ENCODE assay signal across 10 cellular contexts in the genomic region with DNA sequence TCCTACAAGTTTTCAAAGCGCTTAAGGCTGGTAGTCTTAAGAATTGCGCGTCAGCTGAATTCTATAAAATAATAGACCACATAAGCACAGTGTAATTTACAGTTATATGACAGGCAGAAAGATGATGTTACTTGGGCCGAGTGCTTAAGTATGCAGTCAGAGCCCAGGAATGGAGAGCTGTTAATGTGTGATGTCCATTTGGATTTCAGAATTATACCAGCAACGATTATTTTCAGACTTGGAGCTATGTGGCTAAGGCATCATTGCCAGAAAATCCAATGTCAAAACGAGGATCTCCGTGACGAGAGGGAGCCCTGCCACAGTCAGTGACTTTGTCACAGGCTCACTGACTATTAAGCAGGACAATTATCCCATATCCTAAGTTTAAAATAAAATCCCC. TPM values are rescaled to one million over a fixed set of nuclear protein-coding genes. Genes with fewer than 3 reads are reported as not detected.
DNase-seq lines count a peak whose midpoint lies in the region; ATAC-seq, FAIRE-seq and TF ChIP-seq lines count a peak whose summit lies in the region.
"Had no signal": no experiment of that assay in that cellular context is flagged by ENCODE, and none has a peak within 500 bp of the region (broad histone marks: within the 10 kb centered on the region; RNA-seq: fewer than 3 reads in every experiment).

No MANE protein-coding gene starts in this region.

- no peak for TF ChIP-seq EP300 in GM12878 (IDR thresholded peaks at IDR 0.05; ENCODE audit: borderline replicate concordance in 1 of 2, control insufficient read depth in 1 of 2, low read depth in 2 of 2, low read length in 2 of 2)

- RAD21 ChIA-PET in GM12878 (lab: Charles Lee; ENCODE audit: unreplicated experiment), result interaction anchor here (1.0 to 6.2 kb wide), 2 partner anchors 9 to 19 kb away, joined by 3 to 58 read pairs; no protein-coding TSS in a partner anchor

- H3K4me1 ChIP-seq in GM12878 (ENCODE audit: control insufficient read depth, insufficient read depth, low read length), result peaks cover 5% of the 10 kb centered on the region
- peaks cover 57% of the 10 kb centered on the region for H3K4me1 ChIP-seq in lower lobe of right lung

- H3K27me3 ChIP-seq in GM12878 (replicated peaks in 1 of 2; ENCODE audit: control insufficient read depth in 2 of 2, insufficient read depth in 2 of 2, low read length in 1 of 2), result no peaks in the 10 kb centered on the region
- H3K27me3 ChIP-seq in lower lobe of right lung (ENCODE audit: low read depth), result no peaks in the 10 kb centered on the region

- SMC1A ChIA-PET in GM12878 (lab: Charles Lee; ENCODE audit: uncharacterized antibody, unreplicated experiment), result interaction anchor here (1.1 to 5.0 kb wide), 4 partner anchors 9 to 172 kb away, joined by 3 to 52 read pairs (median 4); no protein-coding TSS in a partner anchor

- H3K36me3 Mint-ChIP-seq in activated CD4-positive, alpha-beta T cell treated with anti-CD3 and anti-CD28 coated beads, Interleukin-2, amount 10 ng/mL, durations not matched to agents 7 days and 5 days (ENCODE audit: low read depth), result peaks cover 58% of the 10 kb centered on the region
- no peaks in the 10 kb centered on the region for H3K36me3 Mint-ChIP-seq in activated CD8-positive, alpha-beta T cell treated with anti-CD3 and anti-CD28 coated beads for 36 hours (ENCODE audit: low read depth)

- TF ChIP-seq RAD21 in GM12878 (IDR thresholded peaks at IDR 0.05; ENCODE audit: insufficient read depth, low read depth, low read length), result no peak

- H3K27ac ChIP-seq in GM12878 (ENCODE audit: control insufficient read depth, insufficient read depth) (no peak overlapping the region), lower lobe of right lung (peak overlapping the region; percentile 100), temporal lobe (ENCODE audit: low read depth, low read length) (peak overlapping the region; percentile 13)

- no peak overlapping the region for H3K27ac Mint-ChIP-seq in activated CD4-positive, alpha-beta T cell treated with anti-CD3 and anti-CD28 coated beads, Interleukin-2, amount 10 ng/mL, durations not matched to agents 7 days and 5 days
- no peak overlapping the region for H3K27ac Mint-ChIP-seq in activated CD8-positive, alpha-beta T cell treated with anti-CD3 and anti-CD28 coated beads for 36 hours

- no peak for FAIRE-seq in GM12878 (lab: Jason Lieb, UNC)

- no peaks in the 10 kb centered on the region for H3K9me3 Mint-ChIP-seq in activated CD4-positive, alpha-beta T cell treated with anti-CD3 and anti-CD28 coated beads, Interleukin-2, amount 10 ng/mL, durations not matched to agents 7 days and 5 days
- H3K9me3 Mint-ChIP-seq in activated CD8-positive, alpha-beta T cell treated with anti-CD3 and anti-CD28 coated beads for 36 hours, result no peaks in the 10 kb centered on the region

- no TSS peak for BruUV-seq in GM12878 (replicated peaks; lab: Mats Ljungman, UMichigan)

- CTCF ChIA-PET in activated CD4-positive, alpha-beta T cell treated with anti-CD3 and anti-CD28 coated beads, Interleukin-2, amount 10 ng/mL, durations not matched to agents 7 days and 5 days (lab: Charles Lee), result no interaction called here
- CTCF ChIA-PET in GM12878 (lab: Yijun Ruan, JAX), result interaction anchor here (4.8 kb wide), 1 partner anchor 20 kb away, joined by 25 read pairs; no protein-coding TSS in a partner anchor
- CTCF ChIA-PET in activated CD8-positive, alpha-beta T cell treated with anti-CD3 and anti-CD28 coated beads for 36 hours (lab: Charles Lee), result interaction anchor here (1.1 to 1.7 kb wide), 3 partner anchors 19 to 39 kb away, joined by 3 to 6 read pairs (median 5); no protein-coding TSS in a partner anchor

- no peak for DNase-seq in activated CD4-positive, alpha-beta T cell treated with anti-CD3 and anti-CD28 coated beads, Interleukin-2, amount 10 ng/mL, durations not matched to agents 7 days and 5 days
- no peak for DNase-seq in activated CD4-positive, alpha-beta T cell treated with anti-CD3 and anti-CD28 coated beads for 1 hour
- DNase-seq in GM12878 (ENCODE audit: low read depth, low spot score) (no peak), lower lobe of right lung (no peak), SHP77 treated with DMSO at 0.1 percent for 48 hours (lab: John Stamatoyannopoulos, UW) (no peak), left lobe of liver (ENCODE audit: low spot score) (no peak)
- DNase-seq in activated CD8-positive, alpha-beta T cell treated with anti-CD3 and anti-CD28 coated beads for 36 hours, result no peak
- DNase-seq: T1000 had no signal

- no peak overlapping the region for H3K9ac ChIP-seq in GM12878 (ENCODE audit: control insufficient read depth, insufficient read depth, low read length)
- H3K9ac ChIP-seq: BLaER1 treated with 17β-estradiol and CSF1 and Interleukin-3, amounts not matched to agents 10 nM and 100 nM had no signal

- H4K20me1 ChIP-seq in GM12878 (ENCODE audit: control insufficient read depth, insufficient read depth), result no peaks in the 10 kb centered on the region
- H4K20me1 ChIP-seq: BLaER1 treated with 17β-estradiol and CSF1 and Interleukin-3, amounts not matched to agents 10 nM and 100 nM had no signal

- peak overlapping the region; percentile 92 for H3K4me3 Mint-ChIP-seq in activated CD4-positive, alpha-beta T cell treated with anti-CD3 and anti-CD28 coated beads, Interleukin-2, amount 10 ng/mL, durations not matched to agents 7 days and 5 days
- no peak overlapping the region for H3K4me3 Mint-ChIP-seq in activated CD8-positive, alpha-beta T cell treated with anti-CD3 and anti-CD28 coated beads for 36 hours

- no peak overlapping the region for H2AFZ ChIP-seq in GM12878 (ENCODE audit: control insufficient read depth, low read depth, low read length)

- H3K27me3 Mint-ChIP-seq in activated CD4-positive, alpha-beta T cell treated with anti-CD3 and anti-CD28 coated beads, Interleukin-2, amount 10 ng/mL, durations not matched to agents 7 days and 5 days, result no peaks in the 10 kb centered on the region
- H3K27me3 Mint-ChIP-seq in activated CD8-positive, alpha-beta T cell treated with anti-CD3 and anti-CD28 coated beads for 36 hours, result peaks cover 1% of the 10 kb centered on the region

- H3K79me2 ChIP-seq in GM12878 (ENCODE audit: control insufficient read depth, insufficient read depth, low read length), result peaks cover 75% of the 10 kb centered on the region

- H3K4me1 Mint-ChIP-seq in activated CD4-positive, alpha-beta T cell treated with anti-CD3 and anti-CD28 coated beads, Interleukin-2, amount 10 ng/mL, durations not matched to agents 7 days and 5 days, result peaks cover 53% of the 10 kb centered on the region
- peaks cover 52% of the 10 kb centered on the region for H3K4me1 Mint-ChIP-seq in activated CD8-positive, alpha-beta T cell treated with anti-CD3 and anti-CD28 coated beads for 36 hours (ENCODE audit: low read depth)

- no peak for TF ChIP-seq CTCF in GM12878 (IDR thresholded peaks at IDR 0.05 in 2 of 3, conservative IDR thresholded peaks at IDR 0.05 in 1 of 3; ENCODE audit: control insufficient read depth in 2 of 3, extremely low read depth in 1 of 3, insufficient read depth in 1 of 3, low read depth in 3 of 3, low read length in 3 of 3)
- no peak for TF ChIP-seq CTCF in lower lobe of right lung (IDR thresholded peaks at IDR 0.05)
- TF ChIP-seq CTCF in activated CD8-positive, alpha-beta T cell treated with anti-CD3 and anti-CD28 coated beads for 36 hours (IDR thresholded peaks at IDR 0.05), result no peak

- no peaks in the 10 kb centered on the region for H3K9me3 ChIP-seq in GM12878 (replicated peaks; ENCODE audit: control insufficient read depth, insufficient read depth, low read length)
- no peaks in the 10 kb centered on the region for H3K9me3 ChIP-seq in lower lobe of right lung

- ATAC-seq in GM12878, result no peak
- ATAC-seq in lower lobe of right lung, result no peak
- ATAC-seq in activated CD8-positive, alpha-beta T cell treated with anti-CD3 and anti-CD28 coated beads for 36 hours, result no peak
- no peak for ATAC-seq in left lobe of liver

- H3K36me3 ChIP-seq in GM12878 (ENCODE audit: control insufficient read depth in 2 of 2, insufficient read depth in 2 of 2, low read length in 1 of 2) (no peaks in the 10 kb centered on the region), lower lobe of right lung (no peaks in the 10 kb centered on the region)
- H3K36me3 ChIP-seq: BLaER1 treated with 17β-estradiol and CSF1 and Interleukin-3, amounts not matched to agents 10 nM and 100 nM had no signal

- H3K4me2 ChIP-seq in GM12878 (ENCODE audit: control insufficient read depth, insufficient read depth), result peak overlapping the region; percentile 41

- TF ChIP-seq POLR2A in GM12878 (IDR thresholded peaks at IDR 0.05; ENCODE audit: low read depth, low read length), result no peak

- H3K4me3 ChIP-seq in GM12878, result peak overlapping the region; percentile 89
- H3K4me3 ChIP-seq in lower lobe of right lung, result peak overlapping the region; percentile 74
- H3K4me3 ChIP-seq: BLaER1 treated with 17β-estradiol and CSF1 and Interleukin-3, amounts not matched to agents 10 nM and 100 nM had no signal

- intact Hi-C loops in GM12878 (cut with micrococcal nuclease; ENCODE audit: unreplicated experiment) (loop anchor here (5.0 to 10.0 kb wide), 3 partner anchors 310 to 368 kb away; a partner anchor contains a TSS), lower lobe of right lung (cut with DNase I) (no loop called here)
- intact Hi-C loops in activated CD8-positive, alpha-beta T cell treated with anti-CD3 and anti-CD28 coated beads for 36 hours (cut with micrococcal nuclease), result loop anchor here (5.0 kb wide), 2 partner anchors 90 to 170 kb away; no protein-coding TSS in a partner anchor

- 91% methylated on average over 8 of the region's 8 CpGs for WGBS in GM12878 (ENCODE audit: insufficient coverage, insufficient replicate concordance, low lambda C conversion rate, missing lambda C conversion rate)

- in situ Hi-C loops in GM12878 (cut with MboI), result no loop called here

- POLR2A ChIA-PET in activated CD4-positive, alpha-beta T cell treated with anti-CD3 and anti-CD28 coated beads, Interleukin-2, amount 10 ng/mL, durations not matched to agents 7 days and 5 days (lab: Charles Lee), result no interaction called here
- POLR2A ChIA-PET in GM12878 (lab: Charles Lee), result interaction anchor here (0.6 to 1.4 kb wide), 3 partner anchors 66 to 916 kb away, joined by 3 to 4 read pairs (median 4); no protein-coding TSS in a partner anchor
- POLR2A ChIA-PET in activated CD8-positive, alpha-beta T cell treated with anti-CD3 and anti-CD28 coated beads for 36 hours (lab: Charles Lee), result interaction anchor here (0.6 kb wide), 1 partner anchor 220 kb away, joined by 4 read pairs; no protein-coding TSS in a partner anchor

RNA-seq across cellular contexts. Expression of a gene that starts 3.4 kb away (rescaled TPM):
- total RNA-seq in activated CD4-positive, alpha-beta T cell treated with anti-CD3 and anti-CD28 coated beads, Interleukin-2, amount 10 ng/mL, durations not matched to agents 7 days and 5 days, result 10 to 100 TPM; 35.3 to 38.2 TPM
- total RNA-seq in GM12878 (2013; cell fraction: nucleolus; rRNA removed), result 51.2 and 57.3 TPM in 2 replicates
- total RNA-seq in GM12878 (2014; rRNA removed) (8.1 and 10.8 TPM in 2 replicates), GM12878 (2014; rRNA removed; fragmentation: Illumina TruSeq; extraction: Trizol) (7.6 and 8.1 TPM in 2 replicates), GM12878 (2021) (20.6 and 24.8 TPM in 2 replicates), lower lobe of right lung (66.5 TPM), temporal lobe (77.0 TPM), left lobe of liver (9.7 TPM)
- polyA plus RNA-seq in GM12878 (2011; ENCODE audit: low read depth), result 6.5 TPM
- polyA plus RNA-seq in GM12878 (2011; rRNA removed) (4.7 and 6.4 TPM in 2 replicates), GM12878 (2014; fragmentation: Illumina TruSeq; extraction: Trizol) (13.3 and 20.5 TPM in 2 replicates), GM12878 (2014; fragmentation: Nextera tagmentation; extraction: Ambion mirVana) (1 to 10 TPM; 2.4 to 3.3 TPM), GM12878 (2014; rRNA removed) (9.4 and 10.7 TPM in 2 replicates), GM12878 (2016; fragmentation: Nextera tagmentation; extraction: Ambion mirVana) (10 to 100 TPM in 1 of 2 experiments, 1 to 10 TPM in 1; 5.6 to 10.2 TPM)
- polyA plus RNA-seq in GM12878 (2011; cell fraction: cytosol; rRNA removed), result 5.4 and 5.7 TPM in 2 replicates
- polyA plus RNA-seq in GM12878 (2011; cell fraction: nucleus; rRNA removed), result 11.2 and 11.5 TPM in 2 replicates
- polyA plus RNA-seq in GM12878 (2012), result 6.8 and 7.9 TPM in 2 replicates
- polyA minus RNA-seq in GM12878 (2011; rRNA and poly(A)+ RNA removed), result 8.9 and 12.7 TPM in 2 replicates
- polyA minus RNA-seq in GM12878 (2011; cell fraction: cytosol; rRNA and poly(A)+ RNA removed), result 1.7 and 3.4 TPM in 2 replicates
- 7.1 and 10.4 TPM in 2 replicates for polyA minus RNA-seq in GM12878 (2011; cell fraction: nucleus; rRNA and poly(A)+ RNA removed)
- total RNA-seq in activated CD8-positive, alpha-beta T cell treated with anti-CD3 and anti-CD28 coated beads for 36 hours, result 10 to 100 TPM in 1 of 2 experiments, 1 to 10 TPM in 1; 9.8 to 10.0 TPM
